Comparison of ENCODE assay signal across 1 cellular context in the genomic region with DNA sequence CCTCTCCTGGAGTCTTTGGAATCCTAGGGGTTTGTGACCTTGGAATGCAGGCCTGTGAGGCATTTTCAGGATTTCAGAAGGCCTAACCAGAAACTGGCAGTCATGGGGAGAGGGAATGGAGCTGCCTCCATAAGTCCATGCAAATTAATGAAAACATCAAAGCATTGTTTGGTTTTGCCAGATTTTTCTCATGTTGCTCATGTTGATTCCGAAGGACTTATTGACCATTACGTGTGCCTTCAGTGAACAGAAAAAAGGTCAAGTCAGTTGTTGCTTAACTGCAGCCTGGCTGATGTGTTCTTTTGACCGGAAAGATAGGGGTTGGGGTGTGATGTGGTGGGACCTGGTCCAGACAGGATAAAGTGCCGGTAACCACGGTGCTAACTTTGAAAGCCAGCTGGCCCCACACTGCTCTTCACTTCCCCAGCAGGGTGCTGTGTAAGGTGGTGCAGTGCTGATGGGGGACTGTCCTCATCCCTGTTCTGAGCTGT.
A peak's percentile ranks its signal among the peaks of the same experiment; 100 is the strongest.
TF ChIP-seq lines count a peak whose summit lies in the region.

No MANE protein-coding gene starts in this region.

TF ChIP-seq in GM23338, 12 proteins besides CTCF, POLR2A, EP300 and RAD21:
- TF ChIP-seq, protein P1, sequence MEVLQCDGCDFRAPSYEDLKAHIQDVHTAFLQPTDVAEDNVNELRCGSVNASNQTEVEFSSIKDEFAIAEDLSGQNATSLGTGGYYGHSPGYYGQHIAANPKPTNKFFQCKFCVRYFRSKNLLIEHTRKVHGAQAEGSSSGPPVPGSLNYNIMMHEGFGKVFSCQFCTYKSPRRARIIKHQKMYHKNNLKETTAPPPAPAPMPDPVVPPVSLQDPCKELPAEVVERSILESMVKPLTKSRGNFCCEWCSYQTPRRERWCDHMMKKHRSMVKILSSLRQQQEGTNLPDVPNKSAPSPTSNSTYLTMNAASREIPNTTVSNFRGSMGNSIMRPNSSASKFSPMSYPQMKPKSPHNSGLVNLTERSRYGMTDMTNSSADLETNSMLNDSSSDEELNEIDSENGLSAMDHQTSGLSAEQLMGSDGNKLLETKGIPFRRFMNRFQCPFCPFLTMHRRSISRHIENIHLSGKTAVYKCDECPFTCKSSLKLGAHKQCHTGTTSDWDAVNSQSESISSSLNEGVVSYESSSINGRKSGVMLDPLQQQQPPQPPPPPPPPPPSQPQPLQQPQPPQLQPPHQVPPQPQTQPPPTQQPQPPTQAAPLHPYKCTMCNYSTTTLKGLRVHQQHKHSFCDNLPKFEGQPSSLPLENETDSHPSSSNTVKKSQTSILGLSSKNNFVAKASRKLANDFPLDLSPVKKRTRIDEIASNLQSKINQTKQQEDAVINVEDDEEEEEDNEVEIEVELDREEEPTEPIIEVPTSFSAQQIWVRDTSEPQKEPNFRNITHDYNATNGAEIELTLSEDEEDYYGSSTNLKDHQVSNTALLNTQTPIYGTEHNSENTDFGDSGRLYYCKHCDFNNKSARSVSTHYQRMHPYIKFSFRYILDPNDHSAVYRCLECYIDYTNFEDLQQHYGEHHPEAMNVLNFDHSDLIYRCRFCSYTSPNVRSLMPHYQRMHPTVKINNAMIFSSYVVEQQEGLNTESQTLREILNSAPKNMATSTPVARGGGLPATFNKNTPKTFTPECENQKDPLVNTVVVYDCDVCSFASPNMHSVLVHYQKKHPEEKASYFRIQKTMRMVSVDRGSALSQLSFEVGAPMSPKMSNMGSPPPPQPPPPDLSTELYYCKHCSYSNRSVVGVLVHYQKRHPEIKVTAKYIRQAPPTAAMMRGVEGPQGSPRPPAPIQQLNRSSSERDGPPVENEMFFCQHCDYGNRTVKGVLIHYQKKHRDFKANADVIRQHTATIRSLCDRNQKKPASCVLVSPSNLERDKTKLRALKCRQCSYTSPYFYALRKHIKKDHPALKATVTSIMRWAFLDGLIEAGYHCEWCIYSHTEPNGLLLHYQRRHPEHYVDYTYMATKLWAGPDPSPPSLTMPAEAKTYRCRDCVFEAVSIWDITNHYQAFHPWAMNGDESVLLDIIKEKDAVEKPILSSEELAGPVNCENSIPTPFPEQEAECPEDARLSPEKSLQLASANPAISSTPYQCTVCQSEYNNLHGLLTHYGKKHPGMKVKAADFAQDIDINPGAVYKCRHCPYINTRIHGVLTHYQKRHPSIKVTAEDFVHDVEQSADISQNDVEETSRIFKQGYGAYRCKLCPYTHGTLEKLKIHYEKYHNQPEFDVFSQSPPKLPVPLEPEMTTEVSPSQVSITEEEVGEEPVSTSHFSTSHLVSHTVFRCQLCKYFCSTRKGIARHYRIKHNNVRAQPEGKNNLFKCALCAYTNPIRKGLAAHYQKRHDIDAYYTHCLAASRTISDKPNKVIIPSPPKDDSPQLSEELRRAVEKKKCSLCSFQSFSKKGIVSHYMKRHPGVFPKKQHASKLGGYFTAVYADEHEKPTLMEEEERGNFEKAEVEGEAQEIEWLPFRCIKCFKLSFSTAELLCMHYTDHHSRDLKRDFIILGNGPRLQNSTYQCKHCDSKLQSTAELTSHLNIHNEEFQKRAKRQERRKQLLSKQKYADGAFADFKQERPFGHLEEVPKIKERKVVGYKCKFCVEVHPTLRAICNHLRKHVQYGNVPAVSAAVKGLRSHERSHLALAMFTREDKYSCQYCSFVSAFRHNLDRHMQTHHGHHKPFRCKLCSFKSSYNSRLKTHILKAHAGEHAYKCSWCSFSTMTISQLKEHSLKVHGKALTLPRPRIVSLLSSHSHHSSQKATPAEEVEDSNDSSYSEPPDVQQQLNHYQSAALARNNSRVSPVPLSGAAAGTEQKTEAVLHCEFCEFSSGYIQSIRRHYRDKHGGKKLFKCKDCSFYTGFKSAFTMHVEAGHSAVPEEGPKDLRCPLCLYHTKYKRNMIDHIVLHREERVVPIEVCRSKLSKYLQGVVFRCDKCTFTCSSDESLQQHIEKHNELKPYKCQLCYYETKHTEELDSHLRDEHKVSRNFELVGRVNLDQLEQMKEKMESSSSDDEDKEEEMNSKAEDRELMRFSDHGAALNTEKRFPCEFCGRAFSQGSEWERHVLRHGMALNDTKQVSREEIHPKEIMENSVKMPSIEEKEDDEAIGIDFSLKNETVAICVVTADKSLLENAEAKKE (CRISPR knock-in tag; IDR thresholded peaks at IDR 0.05) = peak; percentile 53; the same call in 1 of the 2 replicates
- TF ChIP-seq POLR2AphosphoS5 (IDR thresholded peaks at IDR 0.05; ENCODE audit: low read depth) = no peak
